In the genomic region with DNA sequence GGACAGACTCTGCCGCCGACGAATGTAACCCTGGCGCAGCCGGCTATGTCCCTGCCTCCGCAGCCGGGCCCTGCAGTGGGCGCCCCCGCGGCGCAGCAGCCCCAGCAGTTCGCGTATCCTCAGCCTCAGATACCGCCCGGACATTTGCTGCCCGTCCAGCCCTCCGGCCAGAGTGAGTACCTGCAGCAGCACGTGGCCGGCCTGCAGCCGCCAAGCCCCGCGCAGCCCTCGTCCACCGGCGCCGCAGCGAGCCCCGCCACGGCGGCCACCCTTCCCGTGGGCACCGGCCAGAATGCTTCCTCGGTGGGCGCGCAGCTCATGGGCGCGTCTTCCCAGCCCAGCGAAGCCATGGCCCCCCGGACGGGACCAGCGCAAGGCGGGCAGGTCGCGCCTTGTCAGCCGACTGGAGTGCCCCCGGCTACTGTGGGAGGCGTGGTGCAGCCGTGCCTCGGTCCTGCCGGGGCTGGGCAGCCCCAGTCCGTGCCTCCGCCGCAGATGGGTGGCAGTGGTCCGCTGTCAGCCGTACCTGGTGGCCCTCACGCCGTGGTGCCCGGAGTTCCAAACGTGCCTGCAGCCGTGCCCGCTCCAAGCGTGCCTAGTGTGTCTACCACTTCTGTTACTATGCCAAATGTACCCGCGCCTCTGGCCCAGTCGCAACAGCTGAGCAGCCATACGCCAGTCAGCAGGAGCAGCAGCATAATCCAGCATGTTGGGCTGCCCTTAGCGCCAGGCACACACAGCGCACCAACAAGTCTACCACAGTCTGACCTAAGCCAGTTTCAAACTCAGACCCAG, we compare ENCODE assay signal across 1 cellular context.
TF ChIP-seq lines count a peak whose summit lies in the region.

No MANE protein-coding gene starts in this region.

TF ChIP-seq in SK-N-SH treated with all-trans-retinoic acid at 6 μM for 48 hours, 23 proteins besides CTCF, POLR2A, EP300 and RAD21 (continued from another document):
- TF ChIP-seq, protein P1, sequence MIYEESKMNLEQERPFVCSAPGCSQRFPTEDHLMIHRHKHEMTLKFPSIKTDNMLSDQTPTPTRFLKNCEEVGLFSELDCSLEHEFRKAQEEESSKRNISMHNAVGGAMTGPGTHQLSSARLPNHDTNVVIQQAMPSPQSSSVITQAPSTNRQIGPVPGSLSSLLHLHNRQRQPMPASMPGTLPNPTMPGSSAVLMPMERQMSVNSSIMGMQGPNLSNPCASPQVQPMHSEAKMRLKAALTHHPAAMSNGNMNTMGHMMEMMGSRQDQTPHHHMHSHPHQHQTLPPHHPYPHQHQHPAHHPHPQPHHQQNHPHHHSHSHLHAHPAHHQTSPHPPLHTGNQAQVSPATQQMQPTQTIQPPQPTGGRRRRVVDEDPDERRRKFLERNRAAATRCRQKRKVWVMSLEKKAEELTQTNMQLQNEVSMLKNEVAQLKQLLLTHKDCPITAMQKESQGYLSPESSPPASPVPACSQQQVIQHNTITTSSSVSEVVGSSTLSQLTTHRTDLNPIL (CRISPR knock-in tag; IDR thresholded peaks at IDR 0.05; ENCODE audit: low read depth) = no peak
- TF ChIP-seq ISL1 (CRISPR knock-in tag; IDR thresholded peaks at IDR 0.05) = no peak
